Comparison of ENCODE assay signal across 9 cellular contexts in the genomic region with DNA sequence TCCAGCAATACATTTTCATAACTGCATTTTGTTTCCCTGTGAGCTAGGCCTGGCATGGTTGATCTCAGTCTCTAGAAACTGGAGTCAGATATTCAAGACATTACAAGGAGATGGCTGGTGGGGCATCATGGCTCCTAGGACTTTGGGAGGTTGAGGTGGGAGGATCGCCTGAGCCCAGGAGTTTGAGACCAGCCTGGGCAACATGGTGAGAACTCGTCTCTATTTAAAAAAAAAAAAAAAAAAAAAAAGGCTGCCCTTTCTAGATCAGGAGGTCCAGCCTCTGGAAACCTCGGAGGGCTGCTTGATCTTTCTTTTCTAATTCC. TPM values are rescaled to one million over a fixed set of nuclear protein-coding genes. Genes with fewer than 3 reads are reported as not detected.
DNase-seq lines count a peak whose midpoint lies in the region; ATAC-seq and TF ChIP-seq lines count a peak whose summit lies in the region.
"Had no signal": no experiment of that assay in that cellular context is flagged by ENCODE, and none has a peak within 500 bp of the region (broad histone marks: within the 10 kb centered on the region; RNA-seq: fewer than 3 reads in every experiment).

No MANE protein-coding gene starts in this region.

- POLR2A ChIA-PET in activated CD8-positive, alpha-beta T cell treated with anti-CD3 and anti-CD28 coated beads for 36 hours (lab: Charles Lee): interaction anchor here (0.6 to 3.0 kb wide), 10 partner anchors 10 to 158 kb away, joined by 3 to 12 read pairs (median 6); a partner anchor contains a TSS

- H3K27ac Mint-ChIP-seq in activated CD8-positive, alpha-beta T cell treated with anti-CD3 and anti-CD28 coated beads for 36 hours: peak overlapping the region; percentile 90
- H3K27ac Mint-ChIP-seq in stimulated activated memory B cell treated with anti-CD40 and anti-IgM and Interleukin-4, amounts not matched to agents 10 μg/mL and 1 μg/mL and 100 μg/mL, for 72 hours: peak overlapping the region; percentile 88

- no peak for ATAC-seq in activated CD8-positive, alpha-beta T cell treated with anti-CD3 and anti-CD28 coated beads for 36 hours
- ATAC-seq in stimulated activated memory B cell treated with anti-CD40 and anti-IgM and Interleukin-4, amounts not matched to agents 10 μg/mL and 1 μg/mL and 100 μg/mL, for 72 hours: no peak
- ATAC-seq in GM19324 (IDR thresholded peaks at IDR 0.05; ENCODE audit: low FRiP score, unreplicated experiment): no peak
- no peak for ATAC-seq in HG02623 (IDR thresholded peaks at IDR 0.05; ENCODE audit: unreplicated experiment)
- no peak for ATAC-seq in GM21737 (IDR thresholded peaks at IDR 0.05; ENCODE audit: unreplicated experiment)

- H3K4me1 Mint-ChIP-seq in activated CD8-positive, alpha-beta T cell treated with anti-CD3 and anti-CD28 coated beads for 36 hours (ENCODE audit: low read depth): peaks cover 19% of the 10 kb centered on the region
- H3K4me1 Mint-ChIP-seq in stimulated activated memory B cell treated with anti-CD40 and anti-IgM and Interleukin-4, amounts not matched to agents 10 μg/mL and 1 μg/mL and 100 μg/mL, for 72 hours: peaks cover 32% of the 10 kb centered on the region

- peak overlapping the region; percentile 73 for H3K27ac ChIP-seq in layer of hippocampus (ENCODE audit: low read depth, low read length)

- intact Hi-C loops in activated CD8-positive, alpha-beta T cell treated with anti-CD3 and anti-CD28 coated beads for 36 hours (cut with micrococcal nuclease): no loop called here

- CTCF ChIA-PET in activated CD8-positive, alpha-beta T cell treated with anti-CD3 and anti-CD28 coated beads for 36 hours (lab: Charles Lee): interaction anchor here (0.7 to 2.3 kb wide), 5 partner anchors 10 to 51 kb away, joined by 3 to 8 read pairs (median 3); a partner anchor contains a TSS

- TF ChIP-seq CTCF in activated CD8-positive, alpha-beta T cell treated with anti-CD3 and anti-CD28 coated beads for 36 hours (IDR thresholded peaks at IDR 0.05): no peak

- peaks cover 15% of the 10 kb centered on the region for H3K36me3 Mint-ChIP-seq in activated CD8-positive, alpha-beta T cell treated with anti-CD3 and anti-CD28 coated beads for 36 hours (ENCODE audit: low read depth)
- H3K36me3 Mint-ChIP-seq in stimulated activated memory B cell treated with anti-CD40 and anti-IgM and Interleukin-4, amounts not matched to agents 10 μg/mL and 1 μg/mL and 100 μg/mL, for 72 hours: peaks cover 26% of the 10 kb centered on the region

- no peaks in the 10 kb centered on the region for H3K27me3 Mint-ChIP-seq in activated CD8-positive, alpha-beta T cell treated with anti-CD3 and anti-CD28 coated beads for 36 hours
- no peaks in the 10 kb centered on the region for H3K27me3 Mint-ChIP-seq in stimulated activated memory B cell treated with anti-CD40 and anti-IgM and Interleukin-4, amounts not matched to agents 10 μg/mL and 1 μg/mL and 100 μg/mL, for 72 hours

- peak overlapping the region; percentile 96 for H3K4me3 Mint-ChIP-seq in activated CD8-positive, alpha-beta T cell treated with anti-CD3 and anti-CD28 coated beads for 36 hours
- peak overlapping the region; percentile 90 for H3K4me3 Mint-ChIP-seq in stimulated activated memory B cell treated with anti-CD40 and anti-IgM and Interleukin-4, amounts not matched to agents 10 μg/mL and 1 μg/mL and 100 μg/mL, for 72 hours

- DNase-seq in HT-29 (ENCODE audit: low spot score): peak; percentile 9
- no peak for DNase-seq in activated CD8-positive, alpha-beta T cell treated with anti-CD3 and anti-CD28 coated beads for 36 hours
- DNase-seq in superior temporal gyrus (ENCODE audit: extremely low spot score): no peak
- DNase-seq: IMR-90 had no signal

- no peaks in the 10 kb centered on the region for H3K27me3 ChIP-seq in layer of hippocampus (ENCODE audit: control insufficient read depth, insufficient read depth, low read length)

- H3K9me3 Mint-ChIP-seq in activated CD8-positive, alpha-beta T cell treated with anti-CD3 and anti-CD28 coated beads for 36 hours: no peaks in the 10 kb centered on the region
- no peaks in the 10 kb centered on the region for H3K9me3 Mint-ChIP-seq in stimulated activated memory B cell treated with anti-CD40 and anti-IgM and Interleukin-4, amounts not matched to agents 10 μg/mL and 1 μg/mL and 100 μg/mL, for 72 hours

RNA-seq across cellular contexts. Expression of a gene that starts 0.4 kb away (rescaled TPM):
- 92.3 and 93.1 TPM in 2 replicates for total RNA-seq in HT-29 (2014; rRNA removed; shearing (Covaris generic))
- 10 to 100 TPM; 84.5 to 91.1 TPM for total RNA-seq in activated CD8-positive, alpha-beta T cell treated with anti-CD3 and anti-CD28 coated beads for 36 hours

RNA-seq across cellular contexts. Expression of a gene that starts 7.2 kb away (rescaled TPM):
- total RNA-seq in HT-29 (2014; rRNA removed; shearing (Covaris generic)): 2.7 and 10.4 TPM in 2 replicates
- total RNA-seq in activated CD8-positive, alpha-beta T cell treated with anti-CD3 and anti-CD28 coated beads for 36 hours: 10 to 100 TPM; 28.0 to 29.4 TPM

RNA-seq across cellular contexts. Expression of a gene that starts 15.7 kb away (rescaled TPM):
- total RNA-seq in HT-29 (2014; rRNA removed; shearing (Covaris generic)): 23.9 and 38.8 TPM in 2 replicates
- total RNA-seq in activated CD8-positive, alpha-beta T cell treated with anti-CD3 and anti-CD28 coated beads for 36 hours: 10 to 100 TPM; 14.6 to 16.7 TPM

RNA-seq across cellular contexts. Expression of a gene that starts 18.5 kb away (rescaled TPM):
- 107 and 109 TPM in 2 replicates for total RNA-seq in HT-29 (2014; rRNA removed; shearing (Covaris generic))
- 100 to 1,000 TPM; 112 to 117 TPM for total RNA-seq in activated CD8-positive, alpha-beta T cell treated with anti-CD3 and anti-CD28 coated beads for 36 hours

RNA-seq across cellular contexts. Expression of a gene that starts 25.5 kb away (rescaled TPM):
- total RNA-seq in HT-29 (2014; rRNA removed; shearing (Covaris generic)): 12.1 and 12.3 TPM in 2 replicates
- total RNA-seq in activated CD8-positive, alpha-beta T cell treated with anti-CD3 and anti-CD28 coated beads for 36 hours: 1 to 10 TPM; 1.0 to 1.2 TPM
